In the genomic region with DNA sequence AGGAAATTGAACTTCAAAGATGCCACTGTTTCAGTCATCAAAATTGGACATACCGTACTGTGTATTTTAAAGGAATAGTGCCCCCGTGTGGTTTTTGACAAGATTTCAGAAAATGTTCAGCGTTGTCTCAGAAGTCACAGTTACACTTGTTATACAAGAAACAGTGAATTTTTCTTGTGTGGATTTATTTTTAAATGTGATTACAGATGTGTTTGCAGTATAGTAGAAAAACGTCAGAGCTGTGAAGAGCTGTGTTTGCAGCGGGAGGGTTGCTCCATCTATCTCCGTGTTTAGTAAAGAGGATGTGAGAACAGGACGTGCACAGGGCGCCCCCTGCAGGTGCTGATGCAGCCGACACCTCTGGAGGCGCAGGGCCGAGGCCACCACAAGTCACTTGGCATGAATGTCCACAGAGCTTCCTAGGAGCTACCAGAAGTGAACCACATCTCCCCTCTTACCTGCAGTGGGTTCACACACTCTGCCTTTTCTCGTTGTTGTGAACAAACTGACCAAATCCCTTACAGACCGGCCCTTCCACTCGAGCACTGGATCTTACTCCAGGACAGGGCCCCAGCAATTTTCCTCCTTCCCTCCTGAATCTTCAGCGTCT, we compare ENCODE assay signal across 8 cellular contexts.
A peak's percentile ranks its signal among the peaks of the same experiment; 100 is the strongest.
DNase-seq lines count a peak whose midpoint lies in the region; TF ChIP-seq lines count a peak whose summit lies in the region.

No MANE protein-coding gene starts in this region.

- peak overlapping the region; percentile 24 for H3K4me3 ChIP-seq in H7 (ENCODE audit: insufficient read depth, low read depth, low read length)
- 0 out of 2 replicates have a peak overlapping the region, but pooled peaks have one; percentile 2 for H3K4me3 ChIP-seq in LNCaP clone FGC (ENCODE audit: low read depth, low read length)
- H3K4me3 ChIP-seq in foreskin fibroblast (ENCODE audit: low read depth in 1 of 2, low read length in 2 of 2): peak overlapping the region; percentile 27 to 36

- no peaks in the 10 kb centered on the region for H3K36me3 ChIP-seq in H7 (replicated peaks; ENCODE audit: control insufficient read depth, insufficient read depth, low read length)

- no peak overlapping the region for H3K27ac ChIP-seq in RWPE1

- DNase-seq in G401 (ENCODE audit: low spot score) (peak; percentile 84), H7 (peak; percentile 65), LNCaP clone FGC (ENCODE audit: low read depth) (peak; percentile 34), RWPE1 (ENCODE audit: low spot score) (peak; percentile 40), foreskin fibroblast (peak; percentile 40 to 88), occipital lobe (lab: John Stamatoyannopoulos, UW) (peak; percentile 40), superior temporal gyrus (ENCODE audit: extremely low spot score) (peak; percentile 93)
- peak; percentile 62 for DNase-seq in activated effector memory CD4-positive, alpha-beta T cell treated with Interleukin-2 at 50 U/mL for 16 hours

- CTCF ChIA-PET in RWPE1 (lab: Yijun Ruan, JAX): interaction anchor here (0.6 to 1.6 kb wide), 29 partner anchors 11 to 794 kb away, joined by 3 to 7 read pairs (median 4); no protein-coding TSS in a partner anchor

- in situ Hi-C loops in G401 (cut with HindIII; ENCODE audit: low sequenced_read_pairs): no loop called here

- peak; percentile 96 for TF ChIP-seq CTCF in LNCaP clone FGC (IDR thresholded peaks at IDR 0.05; ENCODE audit: control insufficient read depth, extremely low read depth, insufficient read depth)
- peak; percentile 97 for TF ChIP-seq CTCF in RWPE1 (conservative IDR thresholded peaks at IDR 0.05; ENCODE audit: low read depth)
- peak; percentile 100 for TF ChIP-seq CTCF in foreskin fibroblast (IDR thresholded peaks at IDR 0.05; ENCODE audit: low read depth, low read length)

- H3K27me3 ChIP-seq in H7 (ENCODE audit: control insufficient read depth, insufficient read depth, low read length): no peaks in the 10 kb centered on the region

- POLR2A ChIA-PET in RWPE1 (lab: Yijun Ruan, JAX; ENCODE audit: low non-redundant PET): no interaction called here

Comparison
In these comparisons a context has a peak if more than half of its experiments do, and no peak if none do; other contexts are left out.
1. DNase-seq: peak in every context shown above with its lines; median percentile 93 in superior temporal gyrus; 84 in G401; 65 in H7; 64 in foreskin fibroblast; 62 in activated effector memory CD4-positive, alpha-beta T cell treated with Interleukin-2 at 50 U/mL for 16 hours; 40 in RWPE1; 40 in occipital lobe; 34 in LNCaP clone FGC.